ENCODE assay signal across 13 cellular contexts in the genomic region with DNA sequence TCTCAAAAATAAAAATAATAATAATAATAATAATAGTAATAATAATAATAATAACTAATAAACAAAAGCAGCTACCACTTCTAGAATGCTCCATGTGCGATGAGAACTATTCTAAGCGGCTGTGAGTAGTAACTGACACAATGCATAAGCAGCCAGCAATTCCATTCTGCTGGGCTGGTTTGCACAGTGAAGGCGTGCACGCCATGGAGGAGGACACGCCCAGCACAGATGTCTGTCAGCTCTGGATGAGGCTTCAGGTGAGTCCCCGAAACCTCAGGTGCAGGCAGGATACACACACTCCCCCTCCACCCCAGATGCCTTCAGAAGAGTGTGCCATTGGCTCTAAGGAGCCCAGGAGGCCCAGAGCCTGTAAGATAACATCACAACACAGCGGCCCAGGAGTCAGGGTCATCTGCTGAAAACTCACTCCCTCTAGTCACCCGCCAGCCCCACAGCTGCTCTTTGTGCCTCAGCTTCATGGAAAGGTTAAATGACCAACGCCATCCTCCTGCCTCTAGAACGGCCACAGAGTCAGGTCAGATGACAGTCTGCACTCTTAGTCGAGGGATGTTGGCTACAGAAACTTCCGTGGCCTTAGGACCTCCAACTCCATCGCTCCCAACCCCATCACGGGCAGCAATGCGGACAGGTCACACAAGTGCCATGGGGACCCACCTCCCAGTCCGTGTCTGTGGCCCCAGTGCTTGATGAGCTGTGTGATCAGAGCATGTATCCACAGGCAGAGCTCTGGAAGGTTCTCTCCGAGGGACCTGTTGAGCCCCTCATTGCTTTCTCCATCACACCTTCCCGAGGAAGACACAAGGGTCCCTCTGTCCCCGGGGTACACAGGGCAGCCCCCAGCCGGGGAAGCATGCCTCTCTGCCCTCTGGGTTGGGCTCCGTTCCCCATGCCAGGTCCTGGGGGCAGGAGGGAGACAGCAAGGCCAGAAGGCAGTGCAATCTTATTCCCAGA.
A peak's percentile ranks its signal among the peaks of the same experiment; 100 is the strongest.
DNase-seq lines count a peak whose midpoint lies in the region; ATAC-seq and TF ChIP-seq lines count a peak whose summit lies in the region.
"Had no signal": no experiment of that assay in that cellular context is flagged by ENCODE, and none has a peak within 500 bp of the region (broad histone marks: within the 10 kb centered on the region; RNA-seq: fewer than 3 reads in every experiment).

No MANE protein-coding gene starts in this region.

- TF ChIP-seq CTCF in Calu3 (IDR thresholded peaks at IDR 0.05; ENCODE audit: unreplicated experiment), result no peak
- no peak for TF ChIP-seq CTCF in ascending aorta (IDR thresholded peaks at IDR 0.05)
- no peak for TF ChIP-seq CTCF in hepatocyte (IDR thresholded peaks at IDR 0.05; ENCODE audit: poor library complexity)

- H3K36me3 ChIP-seq in ascending aorta, result no peaks in the 10 kb centered on the region
- no peaks in the 10 kb centered on the region for H3K36me3 ChIP-seq in hepatocyte (replicated peaks; ENCODE audit: insufficient read depth, low read depth)
- H3K36me3 ChIP-seq in rectal smooth muscle tissue (ENCODE audit: control insufficient read depth, insufficient read depth, low read length), result no peaks in the 10 kb centered on the region

- H3K27me3 Mint-ChIP-seq in Calu3 (ENCODE audit: unreplicated experiment), result no peaks in the 10 kb centered on the region

- no peaks in the 10 kb centered on the region for H3K9me3 Mint-ChIP-seq in Calu3 (ENCODE audit: low read depth, unreplicated experiment)
- H3K9me3 Mint-ChIP-seq: CD8-positive, alpha-beta memory T cell; stimulated activated naive CD8-positive, alpha-beta T cell treated with anti-CD3 and anti-CD28 coated beads, Interleukin-15, amount 100 ng/mL, for 72 hours had no signal

- H3K4me1 ChIP-seq in ascending aorta, result peaks cover 50 to 78% of the 10 kb centered on the region in 2 donors
- peaks cover 49% of the 10 kb centered on the region for H3K4me1 ChIP-seq in hepatocyte (ENCODE audit: insufficient read depth)
- peaks cover 56% of the 10 kb centered on the region for H3K4me1 ChIP-seq in rectal smooth muscle tissue (ENCODE audit: control insufficient read depth, insufficient read depth, low read length)

- WGBS in hepatocyte (ENCODE audit: low lambda C conversion rate, missing lambda C conversion rate), result 79% methylated on average over 21 of the region's 21 CpGs

- CTCF ChIA-PET in Calu3 (lab: Charles Lee), result no interaction called here

- H3K27me3 ChIP-seq in ascending aorta, result no peaks in the 10 kb centered on the region
- no peaks in the 10 kb centered on the region for H3K27me3 ChIP-seq in hepatocyte
- H3K27me3 ChIP-seq in rectal smooth muscle tissue (ENCODE audit: control insufficient read depth, insufficient read depth, low read length), result no peaks in the 10 kb centered on the region

- H3K27ac ChIP-seq in ascending aorta (peak overlapping the region; percentile 99), hepatocyte (peak overlapping the region; percentile 81), rectal smooth muscle tissue (ENCODE audit: low read depth, low read length) (peak overlapping the region; percentile 93)
- H3K27ac ChIP-seq: PC-9 had no signal

- no peaks in the 10 kb centered on the region for H3K9me2 ChIP-seq in hepatocyte (replicated peaks; ENCODE audit: insufficient read depth)

- intact Hi-C loops in Calu3 (cut with micrococcal nuclease; ENCODE audit: unreplicated experiment) (no loop called here), ascending aorta (cut with DNase I) (loop anchor here (10.0 kb wide), 2 partner anchors 262 to 312 kb away; a partner anchor contains a TSS)

- BruUV-seq in Calu3 (replicated peaks; lab: Mats Ljungman, UMichigan), result no TSS peak

- H3K36me3 Mint-ChIP-seq in Calu3 (ENCODE audit: insufficient read depth, unreplicated experiment), result peaks cover 23% of the 10 kb centered on the region
- H3K36me3 Mint-ChIP-seq: CD8-positive, alpha-beta memory T cell had no signal

- no peaks in the 10 kb centered on the region for H3K4me1 Mint-ChIP-seq in Calu3 (ENCODE audit: low read depth, unreplicated experiment)

- peaks cover 90% of the 10 kb centered on the region for H3K79me2 ChIP-seq in hepatocyte

- peak overlapping the region; percentile 30 for H3K27ac Mint-ChIP-seq in Calu3 (ENCODE audit: unreplicated experiment)
- H3K27ac Mint-ChIP-seq: CD8-positive, alpha-beta memory T cell; stimulated activated naive CD8-positive, alpha-beta T cell treated with anti-CD3 and anti-CD28 coated beads, Interleukin-15, amount 100 ng/mL, for 72 hours had no signal

- no peak overlapping the region for H3K9ac ChIP-seq in rectal smooth muscle tissue (ENCODE audit: low read length)

- peaks cover 73% of the 10 kb centered on the region for H4K20me1 ChIP-seq in hepatocyte (ENCODE audit: insufficient read depth, poor library complexity, severe bottlenecking)

- no peak overlapping the region for H3K4me3 Mint-ChIP-seq in Calu3 (ENCODE audit: low read depth, unreplicated experiment)
- H3K4me3 Mint-ChIP-seq: CD8-positive, alpha-beta memory T cell; stimulated activated naive CD8-positive, alpha-beta T cell treated with anti-CD3 and anti-CD28 coated beads, Interleukin-15, amount 100 ng/mL, for 72 hours had no signal

- H2AFZ ChIP-seq in hepatocyte, result no peak overlapping the region
- H2AFZ ChIP-seq: PC-9 had no signal

- peak overlapping the region; percentile 67 for H3K4me2 ChIP-seq in hepatocyte
- H3K4me2 ChIP-seq: PC-9 had no signal

- ATAC-seq in HG02938 (IDR thresholded peaks at IDR 0.05; ENCODE audit: unreplicated experiment), result no peak
- no peak for ATAC-seq in HG02870 (IDR thresholded peaks at IDR 0.05; ENCODE audit: unreplicated experiment)
- ATAC-seq: stimulated activated naive CD8-positive, alpha-beta T cell treated with anti-CD3 and anti-CD28 coated beads, Interleukin-15, amount 100 ng/mL, for 72 hours had no signal

- no peaks in the 10 kb centered on the region for H3K9me3 ChIP-seq in ascending aorta
- no peaks in the 10 kb centered on the region for H3K9me3 ChIP-seq in hepatocyte (ENCODE audit: low read depth)

- H3K4me3 ChIP-seq in ascending aorta, result peak overlapping the region in 1 of 2 donors; percentile 11
- H3K4me3 ChIP-seq in hepatocyte, result no peak overlapping the region
- peak overlapping the region; percentile 30 for H3K4me3 ChIP-seq in rectal smooth muscle tissue (ENCODE audit: low read length)
- H3K4me3 ChIP-seq: PC-9 had no signal

- DNase-seq in Calu3 (no peak), ascending aorta (ENCODE audit: low spot score in 2 of 2) (no peak), hepatocyte (ENCODE audit: low spot score) (no peak), foreskin melanocyte (no peak), NCI-H2196 treated with DMSO at 0.1 percent for 48 hours (lab: John Stamatoyannopoulos, UW; ENCODE audit: unreplicated experiment) (no peak)
- DNase-seq: activated CD4-positive, alpha-beta T cell treated with anti-CD3 and anti-CD28 coated beads for 4 hours; CD8-positive, alpha-beta memory T cell; NCI-H1092; PC-9; stimulated activated naive CD8-positive, alpha-beta T cell treated with anti-CD3 and anti-CD28 coated beads, Interleukin-15, amount 100 ng/mL, for 72 hours had no signal
